In the genomic region with DNA sequence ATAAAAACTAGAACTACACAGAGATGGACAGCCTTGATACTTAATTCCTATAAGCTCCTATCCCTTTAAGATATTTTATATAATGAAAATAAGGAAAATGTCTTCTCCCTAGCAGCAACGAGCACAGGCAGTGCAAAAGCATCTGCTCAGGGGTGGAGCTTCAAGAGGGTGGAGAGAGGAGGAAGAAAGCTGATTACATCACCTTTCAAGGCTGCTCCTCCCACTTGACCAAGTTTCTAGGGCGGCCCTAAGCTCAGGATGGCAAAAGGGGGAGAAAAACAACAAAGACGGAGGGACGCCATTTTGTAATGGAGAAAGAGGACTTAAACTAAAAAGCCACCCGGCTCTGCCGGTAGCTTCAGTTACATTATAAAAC, we compare ENCODE assay signal across 1 cellular context.
TF ChIP-seq lines count a peak whose summit lies in the region.

No MANE protein-coding gene starts in this region.

TF ChIP-seq in GM12878, 131 proteins besides CTCF, POLR2A, EP300 and RAD21:
- TF ChIP-seq JUNB (IDR thresholded peaks at IDR 0.05): peak; percentile 14; the same call in 1 of the 2 replicates
- TF ChIP-seq YY1 (IDR thresholded peaks at IDR 0.05; ENCODE audit: low read depth, low read length): peak; percentile 94
- TF ChIP-seq TBL1XR1 (IDR thresholded peaks at IDR 0.05; ENCODE audit: low read depth, low read length): no peak
- no peak for TF ChIP-seq SUPT20H (IDR thresholded peaks at IDR 0.05; ENCODE audit: borderline replicate concordance, control insufficient read depth, low read depth, low read length)
- TF ChIP-seq NBN (IDR thresholded peaks at IDR 0.05): peak; percentile 38; the same call in 1 of the 2 replicates
- peak; percentile 88 for TF ChIP-seq TAF1 (IDR thresholded peaks at IDR 0.05; ENCODE audit: borderline replicate concordance, low read depth, low read length)
- peak; percentile 7; the same call in 1 of the 2 replicates for TF ChIP-seq RAD51 (IDR thresholded peaks at IDR 0.05)
- TF ChIP-seq CHD2 (IDR thresholded peaks at IDR 0.05; ENCODE audit: borderline replicate concordance, low read depth, low read length): 0 out of 2 replicates have a peak, but pooled peaks have one; percentile 22
- TF ChIP-seq CREB1 (IDR thresholded peaks at IDR 0.05; ENCODE audit: low read depth): no peak
- TF ChIP-seq POLR2AphosphoS5 (IDR thresholded peaks at IDR 0.05; ENCODE audit: low read length): peak; percentile 42
- TF ChIP-seq, protein P1, sequence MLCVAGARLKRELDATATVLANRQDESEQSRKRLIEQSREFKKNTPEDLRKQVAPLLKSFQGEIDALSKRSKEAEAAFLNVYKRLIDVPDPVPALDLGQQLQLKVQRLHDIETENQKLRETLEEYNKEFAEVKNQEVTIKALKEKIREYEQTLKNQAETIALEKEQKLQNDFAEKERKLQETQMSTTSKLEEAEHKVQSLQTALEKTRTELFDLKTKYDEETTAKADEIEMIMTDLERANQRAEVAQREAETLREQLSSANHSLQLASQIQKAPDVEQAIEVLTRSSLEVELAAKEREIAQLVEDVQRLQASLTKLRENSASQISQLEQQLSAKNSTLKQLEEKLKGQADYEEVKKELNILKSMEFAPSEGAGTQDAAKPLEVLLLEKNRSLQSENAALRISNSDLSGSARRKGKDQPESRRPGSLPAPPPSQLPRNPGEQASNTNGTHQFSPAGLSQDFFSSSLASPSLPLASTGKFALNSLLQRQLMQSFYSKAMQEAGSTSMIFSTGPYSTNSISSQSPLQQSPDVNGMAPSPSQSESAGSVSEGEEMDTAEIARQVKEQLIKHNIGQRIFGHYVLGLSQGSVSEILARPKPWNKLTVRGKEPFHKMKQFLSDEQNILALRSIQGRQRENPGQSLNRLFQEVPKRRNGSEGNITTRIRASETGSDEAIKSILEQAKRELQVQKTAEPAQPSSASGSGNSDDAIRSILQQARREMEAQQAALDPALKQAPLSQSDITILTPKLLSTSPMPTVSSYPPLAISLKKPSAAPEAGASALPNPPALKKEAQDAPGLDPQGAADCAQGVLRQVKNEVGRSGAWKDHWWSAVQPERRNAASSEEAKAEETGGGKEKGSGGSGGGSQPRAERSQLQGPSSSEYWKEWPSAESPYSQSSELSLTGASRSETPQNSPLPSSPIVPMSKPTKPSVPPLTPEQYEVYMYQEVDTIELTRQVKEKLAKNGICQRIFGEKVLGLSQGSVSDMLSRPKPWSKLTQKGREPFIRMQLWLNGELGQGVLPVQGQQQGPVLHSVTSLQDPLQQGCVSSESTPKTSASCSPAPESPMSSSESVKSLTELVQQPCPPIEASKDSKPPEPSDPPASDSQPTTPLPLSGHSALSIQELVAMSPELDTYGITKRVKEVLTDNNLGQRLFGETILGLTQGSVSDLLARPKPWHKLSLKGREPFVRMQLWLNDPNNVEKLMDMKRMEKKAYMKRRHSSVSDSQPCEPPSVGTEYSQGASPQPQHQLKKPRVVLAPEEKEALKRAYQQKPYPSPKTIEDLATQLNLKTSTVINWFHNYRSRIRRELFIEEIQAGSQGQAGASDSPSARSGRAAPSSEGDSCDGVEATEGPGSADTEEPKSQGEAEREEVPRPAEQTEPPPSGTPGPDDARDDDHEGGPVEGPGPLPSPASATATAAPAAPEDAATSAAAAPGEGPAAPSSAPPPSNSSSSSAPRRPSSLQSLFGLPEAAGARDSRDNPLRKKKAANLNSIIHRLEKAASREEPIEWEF (IDR thresholded peaks at IDR 0.05; ENCODE audit: insufficient replicate concordance, low read depth, low read length): peak; percentile 20
- TF ChIP-seq HCFC1 (IDR thresholded peaks at IDR 0.05; ENCODE audit: low read length): no peak
- peak; percentile 60; the same call in 1 of the 2 replicates for TF ChIP-seq SIN3A (IDR thresholded peaks at IDR 0.05; ENCODE audit: low read depth, low read length)
- TF ChIP-seq PAX8 (IDR thresholded peaks at IDR 0.05): peak; percentile 95; the same call in 1 of the 2 replicates
- no peak for TF ChIP-seq ZNF622 (IDR thresholded peaks at IDR 0.05)
- no peak for TF ChIP-seq IKZF2 (IDR thresholded peaks at IDR 0.05)
- TF ChIP-seq, protein P2, sequence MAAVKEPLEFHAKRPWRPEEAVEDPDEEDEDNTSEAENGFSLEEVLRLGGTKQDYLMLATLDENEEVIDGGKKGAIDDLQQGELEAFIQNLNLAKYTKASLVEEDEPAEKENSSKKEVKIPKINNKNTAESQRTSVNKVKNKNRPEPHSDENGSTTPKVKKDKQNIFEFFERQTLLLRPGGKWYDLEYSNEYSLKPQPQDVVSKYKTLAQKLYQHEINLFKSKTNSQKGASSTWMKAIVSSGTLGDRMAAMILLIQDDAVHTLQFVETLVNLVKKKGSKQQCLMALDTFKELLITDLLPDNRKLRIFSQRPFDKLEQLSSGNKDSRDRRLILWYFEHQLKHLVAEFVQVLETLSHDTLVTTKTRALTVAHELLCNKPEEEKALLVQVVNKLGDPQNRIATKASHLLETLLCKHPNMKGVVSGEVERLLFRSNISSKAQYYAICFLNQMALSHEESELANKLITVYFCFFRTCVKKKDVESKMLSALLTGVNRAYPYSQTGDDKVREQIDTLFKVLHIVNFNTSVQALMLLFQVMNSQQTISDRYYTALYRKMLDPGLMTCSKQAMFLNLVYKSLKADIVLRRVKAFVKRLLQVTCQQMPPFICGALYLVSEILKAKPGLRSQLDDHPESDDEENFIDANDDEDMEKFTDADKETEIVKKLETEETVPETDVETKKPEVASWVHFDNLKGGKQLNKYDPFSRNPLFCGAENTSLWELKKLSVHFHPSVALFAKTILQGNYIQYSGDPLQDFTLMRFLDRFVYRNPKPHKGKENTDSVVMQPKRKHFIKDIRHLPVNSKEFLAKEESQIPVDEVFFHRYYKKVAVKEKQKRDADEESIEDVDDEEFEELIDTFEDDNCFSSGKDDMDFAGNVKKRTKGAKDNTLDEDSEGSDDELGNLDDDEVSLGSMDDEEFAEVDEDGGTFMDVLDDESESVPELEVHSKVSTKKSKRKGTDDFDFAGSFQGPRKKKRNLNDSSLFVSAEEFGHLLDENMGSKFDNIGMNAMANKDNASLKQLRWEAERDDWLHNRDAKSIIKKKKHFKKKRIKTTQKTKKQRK (IDR thresholded peaks at IDR 0.05; ENCODE audit: low read depth, low read length): no peak
- 0 out of 2 replicates have a peak, but pooled peaks have one; percentile 11 for TF ChIP-seq HDGF (IDR thresholded peaks at IDR 0.05)
- TF ChIP-seq, protein P3, sequence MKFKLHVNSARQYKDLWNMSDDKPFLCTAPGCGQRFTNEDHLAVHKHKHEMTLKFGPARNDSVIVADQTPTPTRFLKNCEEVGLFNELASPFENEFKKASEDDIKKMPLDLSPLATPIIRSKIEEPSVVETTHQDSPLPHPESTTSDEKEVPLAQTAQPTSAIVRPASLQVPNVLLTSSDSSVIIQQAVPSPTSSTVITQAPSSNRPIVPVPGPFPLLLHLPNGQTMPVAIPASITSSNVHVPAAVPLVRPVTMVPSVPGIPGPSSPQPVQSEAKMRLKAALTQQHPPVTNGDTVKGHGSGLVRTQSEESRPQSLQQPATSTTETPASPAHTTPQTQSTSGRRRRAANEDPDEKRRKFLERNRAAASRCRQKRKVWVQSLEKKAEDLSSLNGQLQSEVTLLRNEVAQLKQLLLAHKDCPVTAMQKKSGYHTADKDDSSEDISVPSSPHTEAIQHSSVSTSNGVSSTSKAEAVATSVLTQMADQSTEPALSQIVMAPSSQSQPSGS (IDR thresholded peaks at IDR 0.05; ENCODE audit: low read length): peak; percentile 84
- no peak for TF ChIP-seq TCF7 (IDR thresholded peaks at IDR 0.05; ENCODE audit: borderline replicate concordance)
- no peak for TF ChIP-seq NFIC (IDR thresholded peaks at IDR 0.05; ENCODE audit: low read depth, low read length)
- TF ChIP-seq, protein P4, sequence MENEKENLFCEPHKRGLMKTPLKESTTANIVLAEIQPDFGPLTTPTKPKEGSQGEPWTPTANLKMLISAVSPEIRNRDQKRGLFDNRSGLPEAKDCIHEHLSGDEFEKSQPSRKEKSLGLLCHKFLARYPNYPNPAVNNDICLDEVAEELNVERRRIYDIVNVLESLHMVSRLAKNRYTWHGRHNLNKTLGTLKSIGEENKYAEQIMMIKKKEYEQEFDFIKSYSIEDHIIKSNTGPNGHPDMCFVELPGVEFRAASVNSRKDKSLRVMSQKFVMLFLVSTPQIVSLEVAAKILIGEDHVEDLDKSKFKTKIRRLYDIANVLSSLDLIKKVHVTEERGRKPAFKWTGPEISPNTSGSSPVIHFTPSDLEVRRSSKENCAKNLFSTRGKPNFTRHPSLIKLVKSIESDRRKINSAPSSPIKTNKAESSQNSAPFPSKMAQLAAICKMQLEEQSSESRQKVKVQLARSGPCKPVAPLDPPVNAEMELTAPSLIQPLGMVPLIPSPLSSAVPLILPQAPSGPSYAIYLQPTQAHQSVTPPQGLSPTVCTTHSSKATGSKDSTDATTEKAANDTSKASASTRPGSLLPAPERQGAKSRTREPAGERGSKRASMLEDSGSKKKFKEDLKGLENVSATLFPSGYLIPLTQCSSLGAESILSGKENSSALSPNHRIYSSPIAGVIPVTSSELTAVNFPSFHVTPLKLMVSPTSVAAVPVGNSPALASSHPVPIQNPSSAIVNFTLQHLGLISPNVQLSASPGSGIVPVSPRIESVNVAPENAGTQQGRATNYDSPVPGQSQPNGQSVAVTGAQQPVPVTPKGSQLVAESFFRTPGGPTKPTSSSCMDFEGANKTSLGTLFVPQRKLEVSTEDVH (IDR thresholded peaks at IDR 0.05; ENCODE audit: low read depth, partially characterized antibody): no peak
- TF ChIP-seq IRF4 (IDR thresholded peaks at IDR 0.05; ENCODE audit: low read depth, low read length): no peak
- TF ChIP-seq TCF12 (IDR thresholded peaks at IDR 0.05; ENCODE audit: low read depth, low read length): peak; percentile 39; the same call in 1 of the 2 replicates
- 0 out of 2 replicates have a peak, but pooled peaks have one; percentile 0 for TF ChIP-seq FOXM1 (IDR thresholded peaks at IDR 0.05; ENCODE audit: low read depth, low read length)
- TF ChIP-seq, protein P5, sequence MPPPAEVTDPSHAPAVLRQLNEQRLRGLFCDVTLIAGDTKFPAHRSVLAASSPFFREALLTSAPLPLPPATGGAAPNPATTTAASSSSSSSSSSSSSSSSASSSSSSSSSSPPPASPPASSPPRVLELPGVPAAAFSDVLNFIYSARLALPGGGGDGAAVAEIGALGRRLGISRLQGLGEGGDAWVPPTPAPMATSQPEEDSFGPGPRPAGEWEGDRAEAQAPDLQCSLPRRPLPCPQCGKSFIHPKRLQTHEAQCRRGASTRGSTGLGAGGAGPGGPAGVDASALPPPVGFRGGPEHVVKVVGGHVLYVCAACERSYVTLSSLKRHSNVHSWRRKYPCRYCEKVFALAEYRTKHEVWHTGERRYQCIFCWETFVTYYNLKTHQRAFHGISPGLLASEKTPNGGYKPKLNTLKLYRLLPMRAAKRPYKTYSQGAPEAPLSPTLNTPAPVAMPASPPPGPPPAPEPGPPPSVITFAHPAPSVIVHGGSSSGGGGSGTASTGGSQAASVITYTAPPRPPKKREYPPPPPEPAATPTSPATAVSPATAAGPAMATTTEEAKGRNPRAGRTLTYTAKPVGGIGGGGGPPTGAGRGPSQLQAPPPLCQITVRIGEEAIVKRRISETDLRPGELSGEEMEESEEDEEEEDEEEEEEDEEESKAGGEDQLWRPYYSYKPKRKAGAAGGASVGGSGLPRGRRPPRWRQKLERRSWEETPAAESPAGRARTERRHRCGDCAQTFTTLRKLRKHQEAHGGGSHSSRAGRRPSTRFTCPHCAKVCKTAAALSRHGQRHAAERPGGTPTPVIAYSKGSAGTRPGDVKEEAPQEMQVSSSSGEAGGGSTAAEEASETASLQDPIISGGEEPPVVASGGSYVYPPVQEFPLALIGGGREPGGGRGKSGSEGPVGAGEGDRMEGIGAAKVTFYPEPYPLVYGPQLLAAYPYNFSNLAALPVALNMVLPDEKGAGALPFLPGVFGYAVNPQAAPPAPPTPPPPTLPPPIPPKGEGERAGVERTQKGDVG (CRISPR knock-in tag; IDR thresholded peaks at IDR 0.05): no peak
- no peak for TF ChIP-seq CHD4 (IDR thresholded peaks at IDR 0.05)
- TF ChIP-seq NR2F1 (conservative IDR thresholded peaks at IDR 0.05): no peak
- no peak for TF ChIP-seq PAX5 (IDR thresholded peaks at IDR 0.05; ENCODE audit: borderline replicate concordance, low read depth, low read length)
- no peak for TF ChIP-seq ZNF207 (IDR thresholded peaks at IDR 0.05; ENCODE audit: borderline replicate concordance)
- peak; percentile 54; the same call in 1 of the 2 replicates for TF ChIP-seq CBFB (IDR thresholded peaks at IDR 0.05; ENCODE audit: low read depth)
- no peak for TF ChIP-seq SPI1 (IDR thresholded peaks at IDR 0.05; ENCODE audit: borderline replicate concordance, insufficient read depth, low read depth, low read length)
- 0 out of 2 replicates have a peak, but pooled peaks have one; percentile 11 for TF ChIP-seq RB1 (IDR thresholded peaks at IDR 0.05; ENCODE audit: borderline replicate concordance)
- peak; percentile 69 for TF ChIP-seq POLR2AphosphoS2 (IDR thresholded peaks at IDR 0.05; ENCODE audit: low read depth, low read length)
- TF ChIP-seq, protein P6, sequence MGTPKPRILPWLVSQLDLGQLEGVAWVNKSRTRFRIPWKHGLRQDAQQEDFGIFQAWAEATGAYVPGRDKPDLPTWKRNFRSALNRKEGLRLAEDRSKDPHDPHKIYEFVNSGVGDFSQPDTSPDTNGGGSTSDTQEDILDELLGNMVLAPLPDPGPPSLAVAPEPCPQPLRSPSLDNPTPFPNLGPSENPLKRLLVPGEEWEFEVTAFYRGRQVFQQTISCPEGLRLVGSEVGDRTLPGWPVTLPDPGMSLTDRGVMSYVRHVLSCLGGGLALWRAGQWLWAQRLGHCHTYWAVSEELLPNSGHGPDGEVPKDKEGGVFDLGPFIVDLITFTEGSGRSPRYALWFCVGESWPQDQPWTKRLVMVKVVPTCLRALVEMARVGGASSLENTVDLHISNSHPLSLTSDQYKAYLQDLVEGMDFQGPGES (IDR thresholded peaks at IDR 0.05): no peak
- TF ChIP-seq ATF7 (IDR thresholded peaks at IDR 0.05; ENCODE audit: low read depth): peak; percentile 99
TF ChIP-seq in GM12878: peak in this region for 18.
